ENCODE assay signal across 24 cellular contexts in the genomic region with DNA sequence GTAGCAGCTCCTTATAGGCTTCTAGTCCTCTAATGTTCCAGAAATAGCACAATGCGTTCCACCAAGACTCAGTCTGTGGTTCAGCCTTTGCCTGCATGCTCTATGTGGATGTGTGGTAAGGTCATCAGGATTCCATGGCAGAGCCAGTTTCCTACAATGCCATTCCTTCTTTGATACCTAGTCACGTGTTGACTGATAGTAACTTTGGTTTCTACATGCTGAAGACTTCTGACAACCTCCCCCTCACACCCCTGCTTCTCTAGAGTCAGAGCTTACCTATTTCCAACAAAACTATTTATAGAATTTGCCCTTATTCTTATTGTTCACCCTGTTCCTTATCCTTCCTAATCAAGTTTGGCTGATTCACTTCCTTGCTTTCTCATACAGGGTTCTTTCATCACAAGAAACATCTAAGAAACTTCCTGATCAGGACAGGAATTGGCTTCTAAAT.
DNase-seq lines count a peak whose midpoint lies in the region; ATAC-seq and TF ChIP-seq lines count a peak whose summit lies in the region.
"Had no signal": no experiment of that assay in that cellular context is flagged by ENCODE, and none has a peak within 500 bp of the region (broad histone marks: within the 10 kb centered on the region; RNA-seq: fewer than 3 reads in every experiment).

No MANE protein-coding gene starts in this region.

- TF ChIP-seq EP300 in SK-N-SH (IDR thresholded peaks at IDR 0.05; ENCODE audit: borderline replicate concordance in 1 of 2, low read depth in 1 of 2, low read length in 1 of 2): peak in 1 of 2 experiments; percentile 14; a peak in 1 of 4 replicates

- whole genome bisulfite sequencing in SK-N-SH (ENCODE audit: low lambda C conversion rate): 14% methylated on average over 2 of the region's 2 CpGs

- in situ Hi-C loops in brain microvascular endothelial cell (cut with HindIII; ENCODE audit: low pct_ligation_motif_present, low sequenced_read_pairs): no loop called here

- H3K27ac Mint-ChIP-seq in natural killer cell: no peak overlapping the region
- H3K27ac Mint-ChIP-seq: activated B cell treated with CpG ODN at 0.5 μM for 24 hours, endodermal cell, nephron progenitor cell had no signal

- peaks cover 5 to 6% of the 10 kb centered on the region in 2 donors for H3K4me1 Mint-ChIP-seq in natural killer cell
- H3K4me1 Mint-ChIP-seq: activated B cell treated with CpG ODN at 0.5 μM for 24 hours had no signal

- DNase-seq in SK-N-SH (no peak), Kasumi-1 (lab: John Stamatoyannopoulos, UW) (peak; percentile 5 to 8), brain microvascular endothelial cell (peak; percentile 45), iris pigment epithelial cell (ENCODE audit: low read depth) (peak; percentile 65), natural killer cell (no peak), NCI-H187 (lab: John Stamatoyannopoulos, UW) (no peak)
- no peak for DNase-seq in stimulated activated CD4-positive, alpha-beta T cell treated with anti-CD3 and anti-CD28 coated beads, Interleukin-4, amount 100 ng/mL, for 4 hours
- DNase-seq: activated B cell treated with CpG ODN at 0.5 μM for 24 hours; activated effector memory CD4-positive, alpha-beta T cell treated with anti-CD3 and anti-CD28 coated beads, Interleukin-2, amount 50 U/mL, for 16 hours; BE2C; endodermal cell; kidney glomerular epithelial cell; mesendoderm; NCI-H1417 treated with DMSO at 0.1 percent for 48 hours; NCI-H2171; NCI-H69; nephron progenitor cell; posterior cingulate gyrus; SJCRH30; small intestine; stimulated activated CD4-positive, alpha-beta T cell treated with anti-CD3 and anti-CD28 coated beads, Interleukin-4, amount 100 ng/mL, for 1 hour had no signal

- H2AFZ ChIP-seq in SK-N-SH (ENCODE audit: low read depth): no peak overlapping the region

- H3K9me3 Mint-ChIP-seq in natural killer cell: no peaks in the 10 kb centered on the region
- H3K9me3 Mint-ChIP-seq: activated B cell treated with CpG ODN at 0.5 μM for 24 hours had no signal

- no peak for TF ChIP-seq CTCF in SK-N-SH (IDR thresholded peaks at IDR 0.05)
- no peak for TF ChIP-seq CTCF in brain microvascular endothelial cell (IDR thresholded peaks at IDR 0.05; ENCODE audit: low read depth, low read length, missing control alignments)
- no peak for TF ChIP-seq CTCF in natural killer cell (IDR thresholded peaks at IDR 0.05)

- H3K79me2 ChIP-seq in SK-N-SH (ENCODE audit: insufficient read depth): no peaks in the 10 kb centered on the region

- H3K4me3 Mint-ChIP-seq in natural killer cell: no peak overlapping the region
- H3K4me3 Mint-ChIP-seq: activated B cell treated with CpG ODN at 0.5 μM for 24 hours, endodermal cell, nephron progenitor cell had no signal

- peak overlapping the region in 1 of 2 experiments; percentile 37; a peak in 1 of 4 replicates for H3K27ac ChIP-seq in SK-N-SH (ENCODE audit: low read depth in 2 of 2, low read length in 1 of 2)
- peak overlapping the region; percentile 31 for H3K27ac ChIP-seq in brain microvascular endothelial cell
- H3K27ac ChIP-seq: 22Rv1, SJCRH30 had no signal

- H3K4me2 ChIP-seq in SK-N-SH: no peak overlapping the region

- H3K9me2 ChIP-seq in SK-N-SH: no peaks in the 10 kb centered on the region

- TF ChIP-seq RAD21 in SK-N-SH (IDR thresholded peaks at IDR 0.05; ENCODE audit: low read length): no peak

- H3F3A ChIP-seq in SK-N-SH (replicated peaks; ENCODE audit: insufficient read depth): no peaks in the 10 kb centered on the region

- no peak overlapping the region for H3K4me3 ChIP-seq in SK-N-SH (ENCODE audit: low read depth in 2 of 2, low read length in 1 of 2)
- H3K4me3 ChIP-seq in brain microvascular endothelial cell (ENCODE audit: low read depth, low read length): no peak overlapping the region
- H3K4me3 ChIP-seq: SJCRH30 had no signal

- intact Hi-C loops in natural killer cell (cut with micrococcal nuclease): no loop called here

- ATAC-seq in SK-N-SH treated with all-trans-retinoic acid at 6 μM for 48 hours (no peak), natural killer cell (no peak)
- ATAC-seq: HepG2 had no signal

- H3K9me3 ChIP-seq in SK-N-SH: no peaks in the 10 kb centered on the region
- H3K9me3 ChIP-seq: BE2C, SJCRH30 had no signal

- H3K27me3 Mint-ChIP-seq in natural killer cell (ENCODE audit: low read depth in 2 of 2): peaks cover 0 to 2% of the 10 kb centered on the region in 2 donors
- H3K27me3 Mint-ChIP-seq: activated B cell treated with CpG ODN at 0.5 μM for 24 hours had no signal

- CTCF ChIA-PET in SK-N-SH (lab: Yijun Ruan, JAX): interaction anchor here (0.9 kb wide), 1 partner anchor 12 kb away, joined by 3 read pairs; no protein-coding TSS in a partner anchor

- no peak overlapping the region for H3K9ac ChIP-seq in SK-N-SH

- POLR2A ChIA-PET in SK-N-SH (lab: Yijun Ruan, JAX): no interaction called here

- H3K36me3 Mint-ChIP-seq in natural killer cell: no peaks in the 10 kb centered on the region

- no peaks in the 10 kb centered on the region for H4K20me1 ChIP-seq in SK-N-SH (ENCODE audit: insufficient read depth)

- H3K36me3 ChIP-seq in SK-N-SH (replicated peaks in 1 of 2; ENCODE audit: control insufficient read depth in 1 of 2, insufficient read depth in 2 of 2, low read length in 1 of 2) (no peaks in the 10 kb centered on the region), brain microvascular endothelial cell (replicated peaks) (no peaks in the 10 kb centered on the region)
- H3K36me3 ChIP-seq: BE2C, SJCRH30 had no signal

- peaks cover 0 to 4% of the 10 kb centered on the region in 2 experiments; a peak in 1 of 4 replicates for H3K4me1 ChIP-seq in SK-N-SH (ENCODE audit: control insufficient read depth in 1 of 2, insufficient read depth in 2 of 2, low read depth in 1 of 2, low read length in 1 of 2)
- H3K4me1 ChIP-seq: BE2C, SJCRH30 had no signal

- H3K27me3 ChIP-seq in SK-N-SH (ENCODE audit: insufficient read depth) (no peaks in the 10 kb centered on the region), brain microvascular endothelial cell (replicated peaks) (no peaks in the 10 kb centered on the region)
- H3K27me3 ChIP-seq: BE2C, SJCRH30 had no signal

TF ChIP-seq in SK-N-SH, 30 proteins besides CTCF, POLR2A, EP300 and RAD21 (continues in another document):
- TF ChIP-seq TAF1 (IDR thresholded peaks at IDR 0.05; ENCODE audit: borderline replicate concordance, low read depth, low read length) (no peak), POLR2AphosphoS5 (IDR thresholded peaks at IDR 0.05; ENCODE audit: low read depth, low read length) (no peak), RFX5 (IDR thresholded peaks at IDR 0.05; ENCODE audit: low read length) (no peak), TCF12 (IDR thresholded peaks at IDR 0.05) (peak; percentile 44), SMC3 (IDR thresholded peaks at IDR 0.05; ENCODE audit: low read depth, low read length) (no peak), MEF2A (IDR thresholded peaks at IDR 0.05; ENCODE audit: borderline replicate concordance, low read depth) (peak; percentile 57; the same call in 1 of the 2 replicates), ELF1 (IDR thresholded peaks at IDR 0.05) (no peak), MXI1 (IDR thresholded peaks at IDR 0.05; ENCODE audit: low read depth, low read length) (no peak), FOXJ3 (CRISPR knock-in tag; IDR thresholded peaks at IDR 0.05) (no peak)
- TF ChIP-seq, protein P1, sequence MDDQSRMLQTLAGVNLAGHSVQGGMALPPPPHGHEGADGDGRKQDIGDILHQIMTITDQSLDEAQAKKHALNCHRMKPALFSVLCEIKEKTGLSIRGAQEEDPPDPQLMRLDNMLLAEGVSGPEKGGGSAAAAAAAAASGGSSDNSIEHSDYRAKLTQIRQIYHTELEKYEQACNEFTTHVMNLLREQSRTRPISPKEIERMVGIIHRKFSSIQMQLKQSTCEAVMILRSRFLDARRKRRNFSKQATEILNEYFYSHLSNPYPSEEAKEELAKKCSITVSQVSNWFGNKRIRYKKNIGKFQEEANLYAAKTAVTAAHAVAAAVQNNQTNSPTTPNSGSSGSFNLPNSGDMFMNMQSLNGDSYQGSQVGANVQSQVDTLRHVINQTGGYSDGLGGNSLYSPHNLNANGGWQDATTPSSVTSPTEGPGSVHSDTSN (IDR thresholded peaks at IDR 0.05): 0 out of 2 replicates have a peak, but pooled peaks have one; percentile 18
- TF ChIP-seq, protein P2, sequence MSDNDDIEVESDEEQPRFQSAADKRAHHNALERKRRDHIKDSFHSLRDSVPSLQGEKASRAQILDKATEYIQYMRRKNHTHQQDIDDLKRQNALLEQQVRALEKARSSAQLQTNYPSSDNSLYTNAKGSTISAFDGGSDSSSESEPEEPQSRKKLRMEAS (IDR thresholded peaks at IDR 0.05; ENCODE audit: low read depth): no peak

TF ChIP-seq in SK-N-SH treated with all-trans-retinoic acid at 6 μM for 48 hours, 23 proteins besides CTCF, POLR2A, EP300 and RAD21 (continues in another document):
- TF ChIP-seq, protein P3, sequence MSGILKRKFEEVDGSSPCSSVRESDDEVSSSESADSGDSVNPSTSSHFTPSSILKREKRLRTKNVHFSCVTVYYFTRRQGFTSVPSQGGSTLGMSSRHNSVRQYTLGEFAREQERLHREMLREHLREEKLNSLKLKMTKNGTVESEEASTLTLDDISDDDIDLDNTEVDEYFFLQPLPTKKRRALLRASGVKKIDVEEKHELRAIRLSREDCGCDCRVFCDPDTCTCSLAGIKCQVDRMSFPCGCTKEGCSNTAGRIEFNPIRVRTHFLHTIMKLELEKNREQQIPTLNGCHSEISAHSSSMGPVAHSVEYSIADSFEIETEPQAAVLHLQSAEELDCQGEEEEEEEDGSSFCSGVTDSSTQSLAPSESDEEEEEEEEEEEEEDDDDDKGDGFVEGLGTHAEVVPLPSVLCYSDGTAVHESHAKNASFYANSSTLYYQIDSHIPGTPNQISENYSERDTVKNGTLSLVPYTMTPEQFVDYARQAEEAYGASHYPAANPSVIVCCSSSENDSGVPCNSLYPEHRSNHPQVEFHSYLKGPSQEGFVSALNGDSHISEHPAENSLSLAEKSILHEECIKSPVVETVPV (CRISPR knock-in tag; IDR thresholded peaks at IDR 0.05): no peak
- TF ChIP-seq RARB (CRISPR knock-in tag; IDR thresholded peaks at IDR 0.05) (no peak), GLIS3 (CRISPR knock-in tag; IDR thresholded peaks at IDR 0.05) (no peak), OSR1 (CRISPR knock-in tag; IDR thresholded peaks at IDR 0.05) (no peak), ZFP3 (CRISPR knock-in tag; IDR thresholded peaks at IDR 0.05) (no peak), ZNF8 (CRISPR knock-in tag; IDR thresholded peaks at IDR 0.05) (no peak), ARNTL (CRISPR knock-in tag; IDR thresholded peaks at IDR 0.05; ENCODE audit: borderline replicate concordance, low read depth) (no peak), ESRRG (CRISPR knock-in tag; IDR thresholded peaks at IDR 0.05) (no peak)

Comparison
In these comparisons a context has a peak if more than half of its experiments do, and no peak if none do; other contexts are left out.
1. DNase-seq: peak in Kasumi-1 (2 of 2), brain microvascular endothelial cell (single experiment) and iris pigment epithelial cell (single experiment); none in SK-N-SH (single experiment), natural killer cell (single experiment), stimulated activated CD4-positive, alpha-beta T cell treated with anti-CD3 and anti-CD28 coated beads, Interleukin-4, amount 100 ng/mL, for 4 hours (0 of 2) and NCI-H187 (0 of 2).